19 cellular contexts compared by ENCODE assay signal in genomic region chr11:76806131-76806530, GRCh38. TPM values are rescaled to one million over a fixed set of nuclear protein-coding genes. Genes with fewer than 3 reads are reported as not detected.
DNase-seq lines count a peak whose midpoint lies in the region; ATAC-seq and TF ChIP-seq lines count a peak whose summit lies in the region.
"Had no signal": no experiment of that assay in that cellular context is flagged by ENCODE, and none has a peak within 500 bp of the region (broad histone marks: within the 10 kb centered on the region; RNA-seq: fewer than 3 reads in every experiment).

No MANE protein-coding gene starts in this region.

- no peak overlapping the region for H3K4me2 ChIP-seq in GM23338

- WGBS in suprapubic skin: 50% methylated on average over 6 of the region's 7 CpGs

- H3K27ac Mint-ChIP-seq in WTC11 (no peak overlapping the region), GM23338 (no peak overlapping the region)
- H3K27ac Mint-ChIP-seq: activated CD4-positive, alpha-beta T cell treated with anti-CD3 and anti-CD28 coated beads, Interleukin-2, amount 10 ng/mL, durations not matched to agents 7 days and 5 days; activated naive CD4-positive, alpha-beta T cell treated with anti-CD3 and anti-CD28 coated beads, Interleukin-2, amount 50 U/mL, for 24 hours; nephron progenitor cell had no signal

- H3K4me1 ChIP-seq in suprapubic skin (peaks cover 62% of the 10 kb centered on the region), GM23338 (ENCODE audit: insufficient read depth) (peaks cover 7% of the 10 kb centered on the region), HAP-1 (no peaks in the 10 kb centered on the region)

- in situ Hi-C loops in HAP-1 (cut with MboI; ENCODE audit: low sequenced_read_pairs): loop anchor here (10.0 kb wide), 1 partner anchor 109 kb away; no protein-coding TSS in a partner anchor

- H3K27ac ChIP-seq in suprapubic skin (peak overlapping the region; percentile 55), GM23338 (ENCODE audit: low read depth) (no peak overlapping the region)
- H3K27ac ChIP-seq: GM23248 had no signal

- H2AFZ ChIP-seq in GM23338: no peak overlapping the region
- H2AFZ ChIP-seq: GM23248 had no signal

- peaks cover 2% of the 10 kb centered on the region; the same call in 1 of the 2 replicates for H3K9me3 Mint-ChIP-seq in WTC11
- H3K9me3 Mint-ChIP-seq in GM23338: no peaks in the 10 kb centered on the region; the same call in 2 of the 3 replicates
- H3K9me3 Mint-ChIP-seq: activated CD4-positive, alpha-beta T cell treated with anti-CD3 and anti-CD28 coated beads, Interleukin-2, amount 10 ng/mL, durations not matched to agents 7 days and 5 days; activated naive CD4-positive, alpha-beta T cell treated with anti-CD3 and anti-CD28 coated beads, Interleukin-2, amount 50 U/mL, for 24 hours; activated T-cell treated with anti-CD3 and anti-CD28 coated beads, Interleukin-2, amount 50 U/mL, for 24 hours; nephron progenitor cell had no signal

- H3K27me3 ChIP-seq in suprapubic skin (no peaks in the 10 kb centered on the region), GM23338 (ENCODE audit: insufficient read depth) (no peaks in the 10 kb centered on the region), HAP-1 (ENCODE audit: low read depth) (no peaks in the 10 kb centered on the region)
- H3K27me3 ChIP-seq: BE2C had no signal

- TF ChIP-seq CTCF in WTC11 (IDR thresholded peaks at IDR 0.05) (no peak), suprapubic skin (IDR thresholded peaks at IDR 0.05) (no peak), GM23338 (conservative IDR thresholded peaks at IDR 0.05; ENCODE audit: low read depth in 2 of 2) (no peak)

- H3K9me3 ChIP-seq in suprapubic skin (no peaks in the 10 kb centered on the region), HAP-1 (no peaks in the 10 kb centered on the region)
- H3K9me3 ChIP-seq: BE2C had no signal

- no peak overlapping the region for H3K4me3 ChIP-seq in suprapubic skin
- H3K4me3 ChIP-seq in GM23338: no peak overlapping the region
- H3K4me3 ChIP-seq in HAP-1: no peak overlapping the region
- H3K4me3 ChIP-seq: GM23248 had no signal

- DNase-seq in D341Med (ENCODE audit: low spot score): peak; percentile 18
- no peak for DNase-seq in WTC11 (ENCODE audit: low spot score)
- DNase-seq in islet precursor cell: peak; percentile 51
- DNase-seq in suprapubic skin (ENCODE audit: low spot score in 2 of 2): peak; percentile 67 to 76
- no peak for DNase-seq in GM23338 (ENCODE audit: low spot score)
- no peak for DNase-seq in HAP-1 (ENCODE audit: low spot score in 2 of 2)
- DNase-seq: activated CD4-positive, alpha-beta T cell treated with anti-CD3 and anti-CD28 coated beads, Interleukin-2, amount 10 ng/mL, durations not matched to agents 7 days and 5 days; activated T-cell treated with anti-CD3 and anti-CD28 coated beads, Interleukin-2, amount 50 U/mL, for 24 hours; BE2C; Calu3; GM23248; hippocampal formation; kidney; NCI-H1105; NCI-H524; nephron progenitor cell; stimulated activated CD4-positive, alpha-beta T cell treated with anti-CD3 and anti-CD28 coated beads, Interleukin-12 subunit alpha, Interleukin-12 subunit beta, amount 100 ng/mL, for 4 hours had no signal

- peaks cover 14% of the 10 kb centered on the region for H3K4me1 Mint-ChIP-seq in WTC11
- peaks cover 31% of the 10 kb centered on the region; the same call in 2 of the 3 replicates for H3K4me1 Mint-ChIP-seq in GM23338

- no peaks in the 10 kb centered on the region for H3F3A ChIP-seq in GM23338 (replicated peaks; ENCODE audit: low read depth)

- POLR2A ChIA-PET in WTC11 (lab: Charles Lee): no interaction called here

- TF ChIP-seq EP300 in suprapubic skin (IDR thresholded peaks at IDR 0.05): no peak

- H3K36me3 ChIP-seq in suprapubic skin (no peaks in the 10 kb centered on the region), GM23338 (ENCODE audit: insufficient read depth) (no peaks in the 10 kb centered on the region), HAP-1 (replicated peaks) (no peaks in the 10 kb centered on the region)
- H3K36me3 ChIP-seq: BE2C had no signal

- no peak for TF ChIP-seq POLR2A in suprapubic skin (IDR thresholded peaks at IDR 0.05)

- H3K4me3 Mint-ChIP-seq in WTC11 (no peak overlapping the region), GM23338 (no peak overlapping the region)
- H3K4me3 Mint-ChIP-seq: activated CD4-positive, alpha-beta T cell treated with anti-CD3 and anti-CD28 coated beads, Interleukin-2, amount 10 ng/mL, durations not matched to agents 7 days and 5 days; activated naive CD4-positive, alpha-beta T cell treated with anti-CD3 and anti-CD28 coated beads, Interleukin-2, amount 50 U/mL, for 24 hours; activated T-cell treated with anti-CD3 and anti-CD28 coated beads, Interleukin-2, amount 50 U/mL, for 24 hours; nephron progenitor cell had no signal

- ATAC-seq in WTC11: 0 out of 2 replicates have a peak, but pooled peaks have one; percentile 4
- no peak for ATAC-seq in HG03520 (IDR thresholded peaks at IDR 0.05; ENCODE audit: unreplicated experiment)
- no peak for ATAC-seq in GM23338

- H4K20me1 ChIP-seq in GM23338 (replicated peaks; ENCODE audit: insufficient read depth): no peaks in the 10 kb centered on the region

- CTCF ChIA-PET in WTC11 (lab: Charles Lee): interaction anchor here (0.6 to 6.2 kb wide), 10 partner anchors 12 to 113 kb away, joined by 3 to 31 read pairs (median 3); no protein-coding TSS in a partner anchor

- H3K27me3 Mint-ChIP-seq in WTC11 (ENCODE audit: low read depth) (no peaks in the 10 kb centered on the region; the same call in 1 of the 2 replicates), GM23338 (ENCODE audit: insufficient read depth, low read depth, poor library complexity) (peaks cover 10% of the 10 kb centered on the region)

- H3K9me2 ChIP-seq in GM23338 (ENCODE audit: insufficient read depth): 0 out of 2 replicates have a peak, but pooled peaks cover 3% of the 10 kb centered on the region

- no peaks in the 10 kb centered on the region for H3K36me3 Mint-ChIP-seq in WTC11
- H3K36me3 Mint-ChIP-seq in GM23338 (ENCODE audit: low read depth): no peaks in the 10 kb centered on the region; the same call in 2 of the 3 replicates
- H3K36me3 Mint-ChIP-seq: activated naive CD4-positive, alpha-beta T cell treated with anti-CD3 and anti-CD28 coated beads, Interleukin-2, amount 50 U/mL, for 24 hours had no signal

- H3K79me2 ChIP-seq in GM23338 (replicated peaks; ENCODE audit: insufficient read depth): no peaks in the 10 kb centered on the region

TF ChIP-seq in WTC11, 78 proteins besides CTCF, POLR2A, EP300 and RAD21:
- no peak for TF ChIP-seq ZNF219 (CRISPR knock-in tag; IDR thresholded peaks at IDR 0.05; ENCODE audit: borderline replicate concordance)

RNA-seq across cellular contexts. Expression of gene TSKU, which starts 23.0 kb away (rescaled TPM):
- total RNA-seq in WTC11 (2021): 24.0 to 30.3 TPM (median 24.4 TPM) in 3 replicates
- 100 to 1,000 TPM in 3 of 4 donors, 10 to 100 TPM in 1; 85.5 to 155 (median 128) TPM for total RNA-seq in suprapubic skin
- 31.1 and 33.8 TPM in 2 replicates for total RNA-seq in GM23338 (2014; rRNA removed; shearing (Covaris generic))
- polyA plus RNA-seq in GM23338 (2016; fragmentation: Nextera tagmentation; extraction: Ambion mirVana): 9.0 and 11.7 TPM in 2 replicates

RNA-seq across cellular contexts. Expression of gene ACER3, which starts 54.6 kb away (rescaled TPM):
- total RNA-seq in WTC11 (2021) (12.3 to 13.7 TPM (median 12.8 TPM) in 3 replicates), suprapubic skin (10 to 100 TPM in 1 of 4 donors, 1 to 10 TPM in 3; 8.9 to 10.1 (median 9.5) TPM)
- 25.2 and 26.5 TPM in 2 replicates for total RNA-seq in GM23338 (2014; rRNA removed; shearing (Covaris generic))
- polyA plus RNA-seq in GM23338 (2016; fragmentation: Nextera tagmentation; extraction: Ambion mirVana): 5.2 and 6.2 TPM in 2 replicates

Comparison
In these comparisons a context has a peak if more than half of its experiments do, and no peak if none do; other contexts are left out.
1. DNase-seq: peak in D341Med (single experiment), islet precursor cell (single experiment) and suprapubic skin (2 of 2); none in WTC11 (single experiment), GM23338 (single experiment) and HAP-1 (0 of 2).